ENCODE assay signal across 9 cellular contexts in genomic region chr3:156174229-156174847, GRCh38. TPM values are rescaled to one million over a fixed set of nuclear protein-coding genes. Genes with fewer than 3 reads are reported as not detected.
DNase-seq lines count a peak whose midpoint lies in the region; ATAC-seq and TF ChIP-seq lines count a peak whose summit lies in the region.
"Had no signal": no experiment of that assay in that cellular context is flagged by ENCODE, and none has a peak within 500 bp of the region (broad histone marks: within the 10 kb centered on the region; RNA-seq: fewer than 3 reads in every experiment).

No MANE protein-coding gene starts in this region.

- H3K27ac ChIP-seq in fibroblast of lung (ENCODE audit: insufficient read depth, low read length) = no peak overlapping the region
- H3K27ac ChIP-seq in Peyer's patch = no peak overlapping the region

- no peaks in the 10 kb centered on the region for H3K9me3 ChIP-seq in fibroblast of lung (ENCODE audit: control insufficient read depth, insufficient read depth, low read depth, low read length)
- H3K9me3 ChIP-seq in Peyer's patch = no peaks in the 10 kb centered on the region
- H3K9me3 ChIP-seq in T-helper 17 cell (ENCODE audit: control insufficient read depth, low read length, poor library complexity, severe bottlenecking) = no peaks in the 10 kb centered on the region

- no peak for DNase-seq in GM06990 (ENCODE audit: extremely low read depth, insufficient read length)
- DNase-seq in NCI-H774 (lab: John Stamatoyannopoulos, UW) = peak; percentile 36
- DNase-seq in fibroblast of lung (ENCODE audit: low read depth in 2 of 2) = peak; percentile 36 to 74
- peak; percentile 56 for DNase-seq in pons (ENCODE audit: low spot score)
- DNase-seq in Peyer's patch = no peak
- no peak for DNase-seq in stimulated activated CD4-positive, alpha-beta T cell treated with anti-CD3 and anti-CD28 coated beads, Interleukin-4, amount 100 ng/mL, for 24 hours
- no peak for DNase-seq in T-helper 17 cell
- DNase-seq: activated naive CD4-positive, alpha-beta T cell treated with anti-CD3 and anti-CD28 coated beads, Interleukin-2, amount 10 ng/mL, durations not matched to agents 7 days and 5 days; NCI-H510A treated with DMSO at 0.1 percent for 48 hours had no signal

- H3K27ac Mint-ChIP-seq in T-helper 17 cell = no peak overlapping the region
- H3K27ac Mint-ChIP-seq: activated naive CD4-positive, alpha-beta T cell treated with anti-CD3 and anti-CD28 coated beads, Interleukin-2, amount 10 ng/mL, durations not matched to agents 7 days and 5 days had no signal

- H4K20me1 ChIP-seq in fibroblast of lung (ENCODE audit: control insufficient read depth, extremely low read depth, insufficient read depth, low read length) = no peaks in the 10 kb centered on the region

- H3K4me3 ChIP-seq in GM06990 (replicated peaks; ENCODE audit: low read depth, low read length) (no peak overlapping the region), fibroblast of lung (replicated peaks in 1 of 4; ENCODE audit: control extremely low read depth in 1 of 4, insufficient read depth in 1 of 4, low read depth in 3 of 4, low read length in 4 of 4) (no peak overlapping the region), Peyer's patch (no peak overlapping the region)

- no peaks in the 10 kb centered on the region for H3K4me1 Mint-ChIP-seq in T-helper 17 cell
- H3K4me1 Mint-ChIP-seq: activated naive CD4-positive, alpha-beta T cell treated with anti-CD3 and anti-CD28 coated beads, Interleukin-2, amount 10 ng/mL, durations not matched to agents 7 days and 5 days had no signal

- no peak overlapping the region for H3K9ac ChIP-seq in fibroblast of lung (ENCODE audit: insufficient read depth, low read length)

- no peaks in the 10 kb centered on the region for H3K79me2 ChIP-seq in fibroblast of lung (ENCODE audit: control insufficient read depth, insufficient read depth, low read length)

- no peaks in the 10 kb centered on the region for H3K36me3 ChIP-seq in GM06990 (ENCODE audit: control insufficient read depth, insufficient read depth, low read length)
- no peaks in the 10 kb centered on the region for H3K36me3 ChIP-seq in fibroblast of lung (ENCODE audit: control insufficient read depth, insufficient read depth, low read length)
- no peaks in the 10 kb centered on the region for H3K36me3 ChIP-seq in Peyer's patch

- H3K36me3 Mint-ChIP-seq in T-helper 17 cell (ENCODE audit: low read depth) = no peaks in the 10 kb centered on the region
- H3K36me3 Mint-ChIP-seq: activated naive CD4-positive, alpha-beta T cell treated with anti-CD3 and anti-CD28 coated beads, Interleukin-2, amount 10 ng/mL, durations not matched to agents 7 days and 5 days had no signal

- H3K27me3 Mint-ChIP-seq in T-helper 17 cell = peaks cover 28% of the 10 kb centered on the region

- H3K27me3 ChIP-seq in GM06990 (replicated peaks; ENCODE audit: control insufficient read depth, insufficient read depth, low read length) (no peaks in the 10 kb centered on the region; the same call in 1 of the 2 replicates), fibroblast of lung (ENCODE audit: control insufficient read depth, insufficient read depth, low read length) (no peaks in the 10 kb centered on the region), Peyer's patch (no peaks in the 10 kb centered on the region)

- H3K4me2 ChIP-seq in fibroblast of lung (ENCODE audit: extremely low read depth, insufficient read depth, low read length) = no peak overlapping the region

- H3K4me1 ChIP-seq in fibroblast of lung (ENCODE audit: control insufficient read depth, extremely low read depth, insufficient read depth, low read length) (no peaks in the 10 kb centered on the region), Peyer's patch (no peaks in the 10 kb centered on the region)

- no peak overlapping the region for H3K4me3 Mint-ChIP-seq in T-helper 17 cell
- H3K4me3 Mint-ChIP-seq: activated naive CD4-positive, alpha-beta T cell treated with anti-CD3 and anti-CD28 coated beads, Interleukin-2, amount 10 ng/mL, durations not matched to agents 7 days and 5 days had no signal

- TF ChIP-seq POLR2A in Peyer's patch (IDR thresholded peaks at IDR 0.05) = no peak

- TF ChIP-seq CTCF in GM06990 (IDR thresholded peaks at IDR 0.05; ENCODE audit: insufficient read depth, low read length, poor library complexity, severe bottlenecking) (peak; percentile 28), fibroblast of lung (conservative IDR thresholded peaks at IDR 0.05 in 1 of 2, IDR thresholded peaks at IDR 0.05 in 1 of 2; ENCODE audit: low read depth in 1 of 2, low read length in 2 of 2) (peak; percentile 27 to 48), Peyer's patch (IDR thresholded peaks at IDR 0.05) (no peak)

- no peak for ATAC-seq in T-helper 17 cell

- no peak overlapping the region for H2AFZ ChIP-seq in fibroblast of lung (ENCODE audit: low read length)

RNA-seq across cellular contexts. Expression of gene KCNAB1, which starts 54.0 kb away (rescaled TPM):
- total RNA-seq in fibroblast of lung (0.26 and 0.33 TPM in 2 replicates), Peyer's patch (1 to 10 TPM in 3 of 4 donors, not detected in 1; 1.1 to 1.7 (median 1.6) TPM), T-helper 17 cell (under 1 TPM in 1 of 2 donors, not detected in 1; 0.26 TPM)
- polyA plus RNA-seq in fibroblast of lung = 0.03 and 0.09 TPM in 2 replicates
- polyA plus RNA-seq in fibroblast of lung (2012) = 0.25 and 0.29 TPM in 2 replicates
- not detected in 2 replicates for polyA minus RNA-seq in fibroblast of lung (ENCODE audit: low replicate concordance)

Comparison
In these comparisons a context has a peak if more than half of its experiments do, and no peak if none do; other contexts are left out.
1. DNase-seq: peak in NCI-H774 (single experiment), fibroblast of lung (2 of 2) and pons (single experiment); none in GM06990 (single experiment), Peyer's patch (0 of 3), stimulated activated CD4-positive, alpha-beta T cell treated with anti-CD3 and anti-CD28 coated beads, Interleukin-4, amount 100 ng/mL, for 24 hours (single experiment) and T-helper 17 cell (0 of 3).
2. CTCF ChIP-seq: peak in GM06990 (single experiment) and fibroblast of lung (2 of 2); none in Peyer's patch (0 of 6).